In the genomic region with DNA sequence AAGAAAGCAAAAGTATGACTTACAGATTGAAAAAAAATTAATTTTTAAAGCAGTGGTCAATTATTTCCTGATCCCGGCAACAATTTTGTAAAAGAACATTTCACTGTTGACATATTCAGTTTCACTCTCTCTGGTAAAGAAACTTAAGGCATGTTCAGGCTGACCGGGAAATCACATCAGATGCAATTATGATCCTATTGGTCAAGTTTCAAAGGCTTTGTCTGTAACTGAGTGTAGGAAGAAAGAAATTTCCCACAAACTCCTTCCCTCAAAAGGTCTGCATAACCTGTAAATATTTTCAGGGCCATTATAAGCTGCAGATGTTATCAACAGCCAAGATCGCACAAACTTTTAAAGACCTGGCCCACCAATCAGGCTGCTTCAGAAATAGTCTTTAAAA, we compare ENCODE assay signal across 14 cellular contexts.
A peak's percentile ranks its signal among the peaks of the same experiment; 100 is the strongest.
DNase-seq lines count a peak whose midpoint lies in the region; ATAC-seq and TF ChIP-seq lines count a peak whose summit lies in the region.
"Had no signal": no experiment of that assay in that cellular context is flagged by ENCODE, and none has a peak within 500 bp of the region (broad histone marks: within the 10 kb centered on the region; RNA-seq: fewer than 3 reads in every experiment).

No MANE protein-coding gene starts in this region.

- H3F3A ChIP-seq in SK-N-SH (replicated peaks; ENCODE audit: insufficient read depth) (no peaks in the 10 kb centered on the region), neural progenitor cell (ENCODE audit: low read depth) (peaks cover 4% of the 10 kb centered on the region)

- peaks cover 8% of the 10 kb centered on the region for H3K27me3 Mint-ChIP-seq in neural progenitor cell (ENCODE audit: insufficient read depth, low read depth)

- TF ChIP-seq RAD21 in SK-N-SH (IDR thresholded peaks at IDR 0.05; ENCODE audit: low read length), result no peak

- TF ChIP-seq CTCF in SK-N-SH (IDR thresholded peaks at IDR 0.05), result no peak
- no peak for TF ChIP-seq CTCF in neural progenitor cell (IDR thresholded peaks at IDR 0.05)
- no peak for TF ChIP-seq CTCF in foreskin keratinocyte (conservative IDR thresholded peaks at IDR 0.05)

- H3K9ac ChIP-seq in SK-N-SH (no peak overlapping the region), adipocyte (ENCODE audit: low read length) (no peak overlapping the region), neural progenitor cell (no peak overlapping the region)
- H3K9ac ChIP-seq: BLaER1 treated with 17β-estradiol and CSF1 and Interleukin-3, amounts not matched to agents 10 nM and 100 nM had no signal

- POLR2A ChIA-PET in SK-N-SH (lab: Yijun Ruan, JAX), result no interaction called here

- WGBS in SK-N-SH (ENCODE audit: low lambda C conversion rate), result 19% methylated on average over 3 of the region's 3 CpGs

- ATAC-seq in SK-N-SH treated with all-trans-retinoic acid at 6 μM for 48 hours (no peak), foreskin keratinocyte (no peak), GM21576 (IDR thresholded peaks at IDR 0.05; ENCODE audit: unreplicated experiment) (no peak)

- H3K4me3 Mint-ChIP-seq in neural progenitor cell, result no peak overlapping the region

- H3K36me3 Mint-ChIP-seq in neural progenitor cell, result no peaks in the 10 kb centered on the region

- H3K27me3 ChIP-seq in SK-N-SH (ENCODE audit: insufficient read depth) (peaks cover 23% of the 10 kb centered on the region; the same call in 1 of the 2 replicates), adipocyte (replicated peaks; ENCODE audit: control insufficient read depth, insufficient read depth, low read length) (peaks cover 37% of the 10 kb centered on the region), neural progenitor cell (no peaks in the 10 kb centered on the region), foreskin keratinocyte (peaks cover 26% of the 10 kb centered on the region)
- H3K27me3 ChIP-seq: BLaER1 treated with 17β-estradiol and CSF1 and Interleukin-3, amounts not matched to agents 10 nM and 100 nM; MG63 had no signal

- peaks cover 13% of the 10 kb centered on the region for H3K9me3 Mint-ChIP-seq in neural progenitor cell

- H3K9me2 ChIP-seq in SK-N-SH, result no peaks in the 10 kb centered on the region

- DNase-seq in SK-N-SH (no peak), adipocyte (ENCODE audit: low read depth) (peak; percentile 51), neural progenitor cell (ENCODE audit: low spot score) (no peak), foreskin keratinocyte (no peak), occipital lobe (lab: John Stamatoyannopoulos, UW) (no peak), midbrain (lab: John Stamatoyannopoulos, UW) (no peak)
- DNase-seq: DMS 273 treated with DMSO at 0.1 percent for 48 hours had no signal

- H3K27ac Mint-ChIP-seq in neural progenitor cell, result no peak overlapping the region

- H3K36me3 ChIP-seq in SK-N-SH (replicated peaks in 1 of 2; ENCODE audit: control insufficient read depth in 1 of 2, insufficient read depth in 2 of 2, low read length in 1 of 2) (no peaks in the 10 kb centered on the region), adipocyte (ENCODE audit: control insufficient read depth, insufficient read depth, low read length, severe bottlenecking) (no peaks in the 10 kb centered on the region), neural progenitor cell (no peaks in the 10 kb centered on the region)
- H3K36me3 ChIP-seq: BLaER1 treated with 17β-estradiol and CSF1 and Interleukin-3, amounts not matched to agents 10 nM and 100 nM; MG63 had no signal

- H3K9me3 ChIP-seq in SK-N-SH (no peaks in the 10 kb centered on the region), adipocyte (ENCODE audit: control insufficient read depth, low read length) (peaks cover 1% of the 10 kb centered on the region), neural progenitor cell (ENCODE audit: low read depth) (no peaks in the 10 kb centered on the region)
- H3K9me3 ChIP-seq: MG63 had no signal

- H3K4me2 ChIP-seq in SK-N-SH (0 out of 2 replicates have a peak overlapping the region, but pooled peaks have one; percentile 41), neural progenitor cell (peak overlapping the region; percentile 56)
- H3K4me2 ChIP-seq: BLaER1 treated with 17β-estradiol and CSF1 and Interleukin-3, amounts not matched to agents 10 nM and 100 nM had no signal

- peaks cover 32% of the 10 kb centered on the region for H3K4me1 Mint-ChIP-seq in neural progenitor cell

- H3K27ac ChIP-seq in SK-N-SH (ENCODE audit: low read depth in 2 of 2, low read length in 1 of 2) (no peak overlapping the region), neural progenitor cell (no peak overlapping the region), foreskin keratinocyte (no peak overlapping the region)
- H3K27ac ChIP-seq: 22Rv1; BLaER1 treated with 17β-estradiol and CSF1 and Interleukin-3, amounts not matched to agents 10 nM and 100 nM; SK-N-MC had no signal

- H3K4me1 ChIP-seq in SK-N-SH (ENCODE audit: control insufficient read depth in 1 of 2, insufficient read depth in 2 of 2, low read depth in 1 of 2, low read length in 1 of 2) (no peaks in the 10 kb centered on the region), adipocyte (ENCODE audit: control insufficient read depth, insufficient read depth, low read length) (peaks cover 11% of the 10 kb centered on the region), neural progenitor cell (peaks cover 16% of the 10 kb centered on the region), foreskin keratinocyte (no peaks in the 10 kb centered on the region)

- H3K4me3 ChIP-seq in SK-N-SH (ENCODE audit: low read depth in 2 of 2, low read length in 1 of 2), result peak overlapping the region in 1 of 2 experiments; percentile 27; a peak in 1 of 4 replicates
- H3K4me3 ChIP-seq in adipocyte (ENCODE audit: low read length), result no peak overlapping the region
- no peak overlapping the region for H3K4me3 ChIP-seq in neural progenitor cell
- H3K4me3 ChIP-seq: BLaER1 treated with 17β-estradiol and CSF1 and Interleukin-3, amounts not matched to agents 10 nM and 100 nM; K562; MG63 had no signal

- CTCF ChIA-PET in SK-N-SH (lab: Yijun Ruan, JAX), result interaction anchor here (1.0 to 6.3 kb wide), 20 partner anchors 10 to 648 kb away, joined by 3 to 48 read pairs (median 4); no protein-coding TSS in a partner anchor

- H4K20me1 ChIP-seq in SK-N-SH (ENCODE audit: insufficient read depth) (no peaks in the 10 kb centered on the region), neural progenitor cell (ENCODE audit: low read depth) (no peaks in the 10 kb centered on the region)
- H4K20me1 ChIP-seq: BLaER1 treated with 17β-estradiol and CSF1 and Interleukin-3, amounts not matched to agents 10 nM and 100 nM had no signal

- H2AFZ ChIP-seq in SK-N-SH (ENCODE audit: low read depth) (no peak overlapping the region; the same call in 1 of the 2 replicates), neural progenitor cell (replicated peaks) (no peak overlapping the region)

- no peak for TF ChIP-seq EP300 in SK-N-SH (IDR thresholded peaks at IDR 0.05; ENCODE audit: borderline replicate concordance in 1 of 2, low read depth in 1 of 2, low read length in 1 of 2)

- no peaks in the 10 kb centered on the region for H3K79me2 ChIP-seq in SK-N-SH (ENCODE audit: insufficient read depth)
- no peaks in the 10 kb centered on the region for H3K79me2 ChIP-seq in neural progenitor cell (ENCODE audit: low read depth)

TF ChIP-seq in SK-N-SH, 30 proteins besides CTCF, POLR2A, EP300 and RAD21:
- TF ChIP-seq RFX5 (IDR thresholded peaks at IDR 0.05; ENCODE audit: low read length) (no peak), NRF1 (IDR thresholded peaks at IDR 0.05; ENCODE audit: low read depth, low read length) (no peak), TCF12 (IDR thresholded peaks at IDR 0.05) (no peak)
- TF ChIP-seq, protein P1, sequence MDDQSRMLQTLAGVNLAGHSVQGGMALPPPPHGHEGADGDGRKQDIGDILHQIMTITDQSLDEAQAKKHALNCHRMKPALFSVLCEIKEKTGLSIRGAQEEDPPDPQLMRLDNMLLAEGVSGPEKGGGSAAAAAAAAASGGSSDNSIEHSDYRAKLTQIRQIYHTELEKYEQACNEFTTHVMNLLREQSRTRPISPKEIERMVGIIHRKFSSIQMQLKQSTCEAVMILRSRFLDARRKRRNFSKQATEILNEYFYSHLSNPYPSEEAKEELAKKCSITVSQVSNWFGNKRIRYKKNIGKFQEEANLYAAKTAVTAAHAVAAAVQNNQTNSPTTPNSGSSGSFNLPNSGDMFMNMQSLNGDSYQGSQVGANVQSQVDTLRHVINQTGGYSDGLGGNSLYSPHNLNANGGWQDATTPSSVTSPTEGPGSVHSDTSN (IDR thresholded peaks at IDR 0.05), result no peak
TF ChIP-seq in SK-N-SH: peak in this region for 0.

TF ChIP-seq in SK-N-SH treated with all-trans-retinoic acid at 6 μM for 48 hours, 23 proteins besides CTCF, POLR2A, EP300 and RAD21 (continues in another document):
- TF ChIP-seq, protein P2, sequence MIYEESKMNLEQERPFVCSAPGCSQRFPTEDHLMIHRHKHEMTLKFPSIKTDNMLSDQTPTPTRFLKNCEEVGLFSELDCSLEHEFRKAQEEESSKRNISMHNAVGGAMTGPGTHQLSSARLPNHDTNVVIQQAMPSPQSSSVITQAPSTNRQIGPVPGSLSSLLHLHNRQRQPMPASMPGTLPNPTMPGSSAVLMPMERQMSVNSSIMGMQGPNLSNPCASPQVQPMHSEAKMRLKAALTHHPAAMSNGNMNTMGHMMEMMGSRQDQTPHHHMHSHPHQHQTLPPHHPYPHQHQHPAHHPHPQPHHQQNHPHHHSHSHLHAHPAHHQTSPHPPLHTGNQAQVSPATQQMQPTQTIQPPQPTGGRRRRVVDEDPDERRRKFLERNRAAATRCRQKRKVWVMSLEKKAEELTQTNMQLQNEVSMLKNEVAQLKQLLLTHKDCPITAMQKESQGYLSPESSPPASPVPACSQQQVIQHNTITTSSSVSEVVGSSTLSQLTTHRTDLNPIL (CRISPR knock-in tag; IDR thresholded peaks at IDR 0.05; ENCODE audit: low read depth), result no peak
- no peak for TF ChIP-seq SNAI2 (CRISPR knock-in tag; IDR thresholded peaks at IDR 0.05)
- TF ChIP-seq ESRRG (CRISPR knock-in tag; IDR thresholded peaks at IDR 0.05), result no peak
- no peak for TF ChIP-seq CSDC2 (CRISPR knock-in tag; IDR thresholded peaks at IDR 0.05)
- no peak for TF ChIP-seq OSR1 (CRISPR knock-in tag; IDR thresholded peaks at IDR 0.05)
- TF ChIP-seq, protein P3, sequence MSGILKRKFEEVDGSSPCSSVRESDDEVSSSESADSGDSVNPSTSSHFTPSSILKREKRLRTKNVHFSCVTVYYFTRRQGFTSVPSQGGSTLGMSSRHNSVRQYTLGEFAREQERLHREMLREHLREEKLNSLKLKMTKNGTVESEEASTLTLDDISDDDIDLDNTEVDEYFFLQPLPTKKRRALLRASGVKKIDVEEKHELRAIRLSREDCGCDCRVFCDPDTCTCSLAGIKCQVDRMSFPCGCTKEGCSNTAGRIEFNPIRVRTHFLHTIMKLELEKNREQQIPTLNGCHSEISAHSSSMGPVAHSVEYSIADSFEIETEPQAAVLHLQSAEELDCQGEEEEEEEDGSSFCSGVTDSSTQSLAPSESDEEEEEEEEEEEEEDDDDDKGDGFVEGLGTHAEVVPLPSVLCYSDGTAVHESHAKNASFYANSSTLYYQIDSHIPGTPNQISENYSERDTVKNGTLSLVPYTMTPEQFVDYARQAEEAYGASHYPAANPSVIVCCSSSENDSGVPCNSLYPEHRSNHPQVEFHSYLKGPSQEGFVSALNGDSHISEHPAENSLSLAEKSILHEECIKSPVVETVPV (CRISPR knock-in tag; IDR thresholded peaks at IDR 0.05), result no peak
- TF ChIP-seq ZFP3 (CRISPR knock-in tag; IDR thresholded peaks at IDR 0.05), result no peak
